In genomic region chr6:100678027-100678426, GRCh38 we compare ENCODE assay signal across 17 cellular contexts.
DNase-seq lines count a peak whose midpoint lies in the region; ATAC-seq and TF ChIP-seq lines count a peak whose summit lies in the region.
"Had no signal": no experiment of that assay in that cellular context is flagged by ENCODE, and none has a peak within 500 bp of the region (broad histone marks: within the 10 kb centered on the region; RNA-seq: fewer than 3 reads in every experiment).

No MANE protein-coding gene starts in this region.

- peak; percentile 68 for TF ChIP-seq RAD21 in neural cell (conservative IDR thresholded peaks at IDR 0.05)

- no peak overlapping the region for H3K4me3 ChIP-seq in DND-41 (ENCODE audit: low read depth in 1 of 2, low read length in 2 of 2)
- no peak overlapping the region for H3K4me3 ChIP-seq in epithelial cell of proximal tubule (ENCODE audit: low read depth, low read length)
- no peak overlapping the region for H3K4me3 ChIP-seq in neural cell (ENCODE audit: low read length)
- H3K4me3 ChIP-seq in upper lobe of left lung, result no peak overlapping the region
- H3K4me3 ChIP-seq: vagina had no signal

- DNase-seq in DND-41, result no peak
- peak; percentile 15 for DNase-seq in M059J (ENCODE audit: low read depth)
- no peak for DNase-seq in epithelial cell of proximal tubule (ENCODE audit: low read depth)
- DNase-seq in natural killer cell treated with Interleukin-12 subunit alpha and Interleukin-12 subunit beta and Interleukin-15 and Interleukin-18, amount 100 ng/mL, for 72 hours (ENCODE audit: low spot score), result no peak
- DNase-seq in upper lobe of left lung, result no peak
- DNase-seq: activated CD4-positive, alpha-beta T cell treated with anti-CD3 and anti-CD28 coated beads, Interleukin-2, amount 10 ng/mL, durations not matched to agents 24 days and 14 days; activated T-cell treated with anti-CD3 and anti-CD28 coated beads, Interleukin-2, amount 50 U/mL, for 4 hours; CD4-positive, alpha-beta memory T cell; GOT3; KBM-7; NCI-H526 treated with DMSO at 0.1 percent for 48 hours had no signal

- H3K4me1 ChIP-seq in DND-41 (ENCODE audit: insufficient read depth, low read length), result no peaks in the 10 kb centered on the region
- no peaks in the 10 kb centered on the region for H3K4me1 ChIP-seq in upper lobe of left lung
- H3K4me1 ChIP-seq: vagina had no signal

- H3K9me3 Mint-ChIP-seq in natural killer cell treated with Interleukin-12 subunit alpha and Interleukin-12 subunit beta and Interleukin-15 and Interleukin-18, amount 100 ng/mL, for 72 hours, result no peaks in the 10 kb centered on the region
- H3K9me3 Mint-ChIP-seq: activated CD4-positive, alpha-beta T cell treated with anti-CD3 and anti-CD28 coated beads, Interleukin-2, amount 10 ng/mL, durations not matched to agents 24 days and 14 days; activated T-cell treated with anti-CD3 and anti-CD28 coated beads, Interleukin-2, amount 50 U/mL, for 4 hours; CD4-positive, alpha-beta memory T cell; stimulated activated memory B cell treated with anti-CD40 and anti-IgM and Interleukin-4, amounts not matched to agents 10 μg/mL and 1 μg/mL and 100 μg/mL, for 72 hours had no signal

- H3K36me3 ChIP-seq in DND-41 (ENCODE audit: insufficient read depth, low read length) (peaks cover 15% of the 10 kb centered on the region; the same call in 1 of the 2 replicates), neural cell (ENCODE audit: insufficient read depth, low read length) (no peaks in the 10 kb centered on the region), upper lobe of left lung (no peaks in the 10 kb centered on the region)
- H3K36me3 ChIP-seq: vagina had no signal

- H3K4me3 Mint-ChIP-seq in natural killer cell treated with Interleukin-12 subunit alpha and Interleukin-12 subunit beta and Interleukin-15 and Interleukin-18, amount 100 ng/mL, for 72 hours, result no peak overlapping the region
- H3K4me3 Mint-ChIP-seq: activated CD4-positive, alpha-beta T cell treated with anti-CD3 and anti-CD28 coated beads, Interleukin-2, amount 10 ng/mL, durations not matched to agents 24 days and 14 days; activated T-cell treated with anti-CD3 and anti-CD28 coated beads, Interleukin-2, amount 50 U/mL, for 4 hours; CD4-positive, alpha-beta memory T cell; stimulated activated memory B cell treated with anti-CD40 and anti-IgM and Interleukin-4, amounts not matched to agents 10 μg/mL and 1 μg/mL and 100 μg/mL, for 72 hours had no signal

- WGBS in upper lobe of left lung, 2 donors, result 81 to 88% methylated on average over 1 of the region's 1 CpG

- no peak overlapping the region for H3K27ac Mint-ChIP-seq in natural killer cell treated with Interleukin-12 subunit alpha and Interleukin-12 subunit beta and Interleukin-15 and Interleukin-18, amount 100 ng/mL, for 72 hours
- H3K27ac Mint-ChIP-seq: activated CD4-positive, alpha-beta T cell treated with anti-CD3 and anti-CD28 coated beads, Interleukin-2, amount 10 ng/mL, durations not matched to agents 24 days and 14 days; CD4-positive, alpha-beta memory T cell; stimulated activated memory B cell treated with anti-CD40 and anti-IgM and Interleukin-4, amounts not matched to agents 10 μg/mL and 1 μg/mL and 100 μg/mL, for 72 hours had no signal

- H3K27ac ChIP-seq in DND-41 (ENCODE audit: low read length) (no peak overlapping the region), neural cell (ENCODE audit: low read length) (no peak overlapping the region), upper lobe of left lung (no peak overlapping the region)
- H3K27ac ChIP-seq: vagina had no signal

- no peaks in the 10 kb centered on the region for H3K27me3 ChIP-seq in DND-41 (ENCODE audit: insufficient read depth, low read length, poor library complexity)
- no peaks in the 10 kb centered on the region for H3K27me3 ChIP-seq in neural cell (ENCODE audit: insufficient read depth, low read depth, low read length)
- H3K27me3 ChIP-seq in upper lobe of left lung, result no peaks in the 10 kb centered on the region
- H3K27me3 ChIP-seq: vagina had no signal

- no peaks in the 10 kb centered on the region for H3K36me3 Mint-ChIP-seq in natural killer cell treated with Interleukin-12 subunit alpha and Interleukin-12 subunit beta and Interleukin-15 and Interleukin-18, amount 100 ng/mL, for 72 hours

- no peak for TF ChIP-seq EP300 in neural cell (conservative IDR thresholded peaks at IDR 0.05; ENCODE audit: poor library complexity, severe bottlenecking)
- no peak for TF ChIP-seq EP300 in upper lobe of left lung (IDR thresholded peaks at IDR 0.05)

- no peaks in the 10 kb centered on the region for H3K4me1 Mint-ChIP-seq in natural killer cell treated with Interleukin-12 subunit alpha and Interleukin-12 subunit beta and Interleukin-15 and Interleukin-18, amount 100 ng/mL, for 72 hours (ENCODE audit: low read depth in 2 of 2)
- H3K4me1 Mint-ChIP-seq: activated CD4-positive, alpha-beta T cell treated with anti-CD3 and anti-CD28 coated beads, Interleukin-2, amount 10 ng/mL, durations not matched to agents 24 days and 14 days; CD4-positive, alpha-beta memory T cell; stimulated activated memory B cell treated with anti-CD40 and anti-IgM and Interleukin-4, amounts not matched to agents 10 μg/mL and 1 μg/mL and 100 μg/mL, for 72 hours had no signal

- TF ChIP-seq CTCF in DND-41 (IDR thresholded peaks at IDR 0.05; ENCODE audit: borderline replicate concordance, extremely low read depth, low read length, poor library complexity, severe bottlenecking) (peak; percentile 40), epithelial cell of proximal tubule (conservative IDR thresholded peaks at IDR 0.05; ENCODE audit: low read depth, low read length) (peak; percentile 14), neural cell (IDR thresholded peaks at IDR 0.05; ENCODE audit: poor library complexity, severe bottlenecking) (peak; percentile 60), upper lobe of left lung (IDR thresholded peaks at IDR 0.05) (no peak)

- H3K9me3 ChIP-seq in DND-41 (ENCODE audit: insufficient read depth, low read length, severe bottlenecking) (no peaks in the 10 kb centered on the region), neural cell (ENCODE audit: low read length) (no peaks in the 10 kb centered on the region), upper lobe of left lung (no peaks in the 10 kb centered on the region)
- H3K9me3 ChIP-seq: vagina had no signal

- H3K9me2 ChIP-seq in neural cell (ENCODE audit: insufficient read depth, low read length), result no peaks in the 10 kb centered on the region

- no peak overlapping the region for H2AFZ ChIP-seq in DND-41 (ENCODE audit: low read depth, low read length)
- no peak overlapping the region for H2AFZ ChIP-seq in neural cell (ENCODE audit: low read depth, low read length)

- ATAC-seq in DND-41 (ENCODE audit: insufficient read depth, low read depth) (no peak), upper lobe of left lung (ENCODE audit: low FRiP score in 2 of 2) (no peak), GM18867 (IDR thresholded peaks at IDR 0.05; ENCODE audit: unreplicated experiment) (no peak), HG03439 (IDR thresholded peaks at IDR 0.05; ENCODE audit: unreplicated experiment) (no peak)
- ATAC-seq in natural killer cell treated with Interleukin-12 subunit alpha and Interleukin-12 subunit beta and Interleukin-15 and Interleukin-18, amount 100 ng/mL, for 72 hours, result no peak
- ATAC-seq: activated T-cell treated with anti-CD3 and anti-CD28 coated beads, Interleukin-2, amount 50 U/mL, for 4 hours; sciatic nerve; stimulated activated memory B cell treated with anti-CD40 and anti-IgM and Interleukin-4, amounts not matched to agents 10 μg/mL and 1 μg/mL and 100 μg/mL, for 72 hours had no signal

- no peak for TF ChIP-seq POLR2A in upper lobe of left lung (IDR thresholded peaks at IDR 0.05)

- H3K27me3 Mint-ChIP-seq in natural killer cell treated with Interleukin-12 subunit alpha and Interleukin-12 subunit beta and Interleukin-15 and Interleukin-18, amount 100 ng/mL, for 72 hours, result no peaks in the 10 kb centered on the region
- H3K27me3 Mint-ChIP-seq: activated CD4-positive, alpha-beta T cell treated with anti-CD3 and anti-CD28 coated beads, Interleukin-2, amount 10 ng/mL, durations not matched to agents 24 days and 14 days; CD4-positive, alpha-beta memory T cell; stimulated activated memory B cell treated with anti-CD40 and anti-IgM and Interleukin-4, amounts not matched to agents 10 μg/mL and 1 μg/mL and 100 μg/mL, for 72 hours had no signal

- H3K9ac ChIP-seq in DND-41 (ENCODE audit: low read depth, low read length) (no peak overlapping the region), neural cell (ENCODE audit: low read length) (no peak overlapping the region)

- no peak overlapping the region for H3K4me2 ChIP-seq in DND-41 (ENCODE audit: insufficient read depth, low read length)
- no peak overlapping the region for H3K4me2 ChIP-seq in neural cell (ENCODE audit: low read length)

- H4K20me1 ChIP-seq in DND-41 (ENCODE audit: insufficient read depth, low read length) (no peaks in the 10 kb centered on the region), neural cell (ENCODE audit: insufficient read depth) (no peaks in the 10 kb centered on the region)

- H3K79me2 ChIP-seq in DND-41 (ENCODE audit: insufficient read depth, low read length) (no peaks in the 10 kb centered on the region), neural cell (replicated peaks; ENCODE audit: insufficient read depth, low read length) (no peaks in the 10 kb centered on the region)

- no peaks in the 10 kb centered on the region for H3F3A ChIP-seq in neural cell (ENCODE audit: insufficient read depth, low read length, poor library complexity, severe bottlenecking)

TF ChIP-seq in neural cell, 6 proteins besides CTCF, POLR2A, EP300 and RAD21 (continues in another document):
- TF ChIP-seq POLR2AphosphoS5 (IDR thresholded peaks at IDR 0.05), result no peak
- peak; percentile 66 for TF ChIP-seq SMC3 (conservative IDR thresholded peaks at IDR 0.05; ENCODE audit: poor library complexity)
- TF ChIP-seq MXI1 (conservative IDR thresholded peaks at IDR 0.05; ENCODE audit: poor library complexity, severe bottlenecking), result no peak

Comparison
In these comparisons a context has a peak if more than half of its experiments do, and no peak if none do; other contexts are left out.
1. CTCF ChIP-seq: peak in DND-41 (single experiment), epithelial cell of proximal tubule (single experiment) and neural cell (single experiment); none in upper lobe of left lung (0 of 6).